21 cellular contexts compared by ENCODE assay signal in genomic region chr15:41633609-41634008, GRCh38. TPM values are rescaled to one million over a fixed set of nuclear protein-coding genes. Genes with fewer than 3 reads are reported as not detected.
DNase-seq lines count a peak whose midpoint lies in the region; ATAC-seq and TF ChIP-seq lines count a peak whose summit lies in the region.
"Had no signal": no experiment of that assay in that cellular context is flagged by ENCODE, and none has a peak within 500 bp of the region (broad histone marks: within the 10 kb centered on the region; RNA-seq: fewer than 3 reads in every experiment).

No MANE protein-coding gene starts in this region.

- H3K9me3 ChIP-seq in Loucy (ENCODE audit: insufficient read depth, low read depth, low read length) (no peaks in the 10 kb centered on the region), SU-DHL-6 (ENCODE audit: insufficient read depth, low read length) (no peaks in the 10 kb centered on the region)
- H3K9me3 ChIP-seq: BE2C, HAP-1 had no signal

- no peak overlapping the region for H3K4me3 Mint-ChIP-seq in chondrocyte (ENCODE audit: unreplicated experiment)
- H3K4me3 Mint-ChIP-seq: CD8-positive, alpha-beta T cell had no signal

- no peak overlapping the region for H3K27ac ChIP-seq in SU-DHL-6 (ENCODE audit: low read depth, low read length)
- H3K27ac ChIP-seq: HL-60 had no signal

- TF ChIP-seq CTCF in Loucy (conservative IDR thresholded peaks at IDR 0.05; ENCODE audit: low read length), result no peak
- TF ChIP-seq CTCF in SU-DHL-6 (IDR thresholded peaks at IDR 0.05; ENCODE audit: insufficient read depth, low read length, poor library complexity, severe bottlenecking), result no peak
- TF ChIP-seq CTCF in chondrocyte (IDR thresholded peaks at IDR 0.05), result no peak

- no peaks in the 10 kb centered on the region for H3K36me3 Mint-ChIP-seq in chondrocyte (ENCODE audit: low read depth)
- H3K36me3 Mint-ChIP-seq: CD8-positive, alpha-beta T cell; IgD-negative memory B cell had no signal

- H3K27me3 ChIP-seq in Loucy (ENCODE audit: insufficient read depth, low read length, poor library complexity, severe bottlenecking), result no peaks in the 10 kb centered on the region
- H3K27me3 ChIP-seq in SU-DHL-6 (ENCODE audit: low read length), result no peaks in the 10 kb centered on the region
- H3K27me3 ChIP-seq: BE2C had no signal

- ATAC-seq in GM18858 (IDR thresholded peaks at IDR 0.05; ENCODE audit: unreplicated experiment) (no peak), SK-N-SH treated with all-trans-retinoic acid at 6 μM for 48 hours (no peak)
- ATAC-seq: CD8-positive, alpha-beta T cell had no signal

- peaks cover 44% of the 10 kb centered on the region for H3K4me1 ChIP-seq in Loucy (ENCODE audit: insufficient read depth, low read length, poor library complexity, severe bottlenecking)

- no peaks in the 10 kb centered on the region for H3K9me3 Mint-ChIP-seq in chondrocyte (ENCODE audit: low read depth)
- H3K9me3 Mint-ChIP-seq: CD8-positive, alpha-beta T cell; IgD-negative memory B cell had no signal

- peaks cover 94% of the 10 kb centered on the region for H3K79me2 ChIP-seq in Loucy (ENCODE audit: insufficient read depth, low read length)
- no peaks in the 10 kb centered on the region for H3K79me2 ChIP-seq in SU-DHL-6 (ENCODE audit: insufficient read depth, low read length)

- DNase-seq in CD1c-positive myeloid dendritic cell (ENCODE audit: extremely low spot score) (peak; percentile 33), chondrocyte (ENCODE audit: low spot score) (no peak), COLO829 (ENCODE audit: low spot score) (no peak), SKM-1 (lab: John Stamatoyannopoulos, UW; ENCODE audit: unreplicated experiment) (no peak)
- DNase-seq: BE2C; CD8-positive, alpha-beta T cell; DMS79; NCI-H1417 treated with DMSO at 0.1 percent for 48 hours; NCI-H1930; NCI-H2171 treated with DMSO at 0.1 percent for 48 hours; NCI-H446 treated with DMSO at 0.1 percent for 48 hours; RPMI8226; SIG-M5; T-helper 9 cell had no signal

- H3F3A ChIP-seq in Loucy (ENCODE audit: low read depth) (no peaks in the 10 kb centered on the region), SU-DHL-6 (ENCODE audit: insufficient read depth) (no peaks in the 10 kb centered on the region)

- H4K20me1 ChIP-seq in Loucy (ENCODE audit: insufficient read depth, low read length, poor library complexity, severe bottlenecking) (peaks cover 16% of the 10 kb centered on the region), SU-DHL-6 (ENCODE audit: low read depth, low read length) (no peaks in the 10 kb centered on the region)

- H3K9ac ChIP-seq in Loucy (ENCODE audit: low read depth, low read length, poor library complexity, severe bottlenecking), result no peak overlapping the region
- H3K9ac ChIP-seq in SU-DHL-6 (ENCODE audit: low read length), result no peak overlapping the region

- H3K9me2 ChIP-seq in Loucy (replicated peaks; ENCODE audit: low read depth, low read length) (no peaks in the 10 kb centered on the region), SU-DHL-6 (replicated peaks; ENCODE audit: insufficient read depth, low read length) (no peaks in the 10 kb centered on the region)

- H3K36me3 ChIP-seq in Loucy (ENCODE audit: insufficient read depth, low read length), result no peaks in the 10 kb centered on the region
- no peaks in the 10 kb centered on the region for H3K36me3 ChIP-seq in SU-DHL-6 (ENCODE audit: low read length)
- H3K36me3 ChIP-seq: BE2C, HAP-1 had no signal

- peak overlapping the region; percentile 42 for H3K27ac Mint-ChIP-seq in chondrocyte (ENCODE audit: unreplicated experiment)
- H3K27ac Mint-ChIP-seq: CD8-positive, alpha-beta T cell; IgD-negative memory B cell had no signal

- H3K27me3 Mint-ChIP-seq in chondrocyte (ENCODE audit: low read depth), result no peaks in the 10 kb centered on the region
- H3K27me3 Mint-ChIP-seq: IgD-negative memory B cell had no signal

- H2AFZ ChIP-seq in Loucy (ENCODE audit: low read length) (no peak overlapping the region), SU-DHL-6 (ENCODE audit: low read depth, low read length, severe bottlenecking) (peak overlapping the region; percentile 93)

- H3K4me2 ChIP-seq in Loucy (ENCODE audit: low read depth, low read length, poor library complexity, severe bottlenecking), result peak overlapping the region; percentile 40
- H3K4me2 ChIP-seq in SU-DHL-6 (ENCODE audit: low read depth, low read length, poor library complexity, severe bottlenecking), result no peak overlapping the region

- peaks cover 8% of the 10 kb centered on the region for H3K4me1 Mint-ChIP-seq in chondrocyte (ENCODE audit: low read depth)

- no peak overlapping the region for H3K4me3 ChIP-seq in Loucy (ENCODE audit: low read length, poor library complexity, severe bottlenecking)
- no peak overlapping the region for H3K4me3 ChIP-seq in SU-DHL-6 (ENCODE audit: insufficient read depth, low read length, poor library complexity, severe bottlenecking)
- H3K4me3 ChIP-seq: HAP-1 had no signal

TF ChIP-seq in SK-N-SH treated with all-trans-retinoic acid at 6 μM for 48 hours, 23 proteins besides CTCF, POLR2A, EP300 and RAD21:
- TF ChIP-seq OSR1 (CRISPR knock-in tag; IDR thresholded peaks at IDR 0.05) (no peak), PPARA (CRISPR knock-in tag; IDR thresholded peaks at IDR 0.05; ENCODE audit: borderline replicate concordance) (no peak), ZNF565 (CRISPR knock-in tag; conservative IDR thresholded peaks at IDR 0.05; ENCODE audit: low read depth) (no peak), ZFP3 (CRISPR knock-in tag; IDR thresholded peaks at IDR 0.05) (no peak)
- TF ChIP-seq, protein P1, sequence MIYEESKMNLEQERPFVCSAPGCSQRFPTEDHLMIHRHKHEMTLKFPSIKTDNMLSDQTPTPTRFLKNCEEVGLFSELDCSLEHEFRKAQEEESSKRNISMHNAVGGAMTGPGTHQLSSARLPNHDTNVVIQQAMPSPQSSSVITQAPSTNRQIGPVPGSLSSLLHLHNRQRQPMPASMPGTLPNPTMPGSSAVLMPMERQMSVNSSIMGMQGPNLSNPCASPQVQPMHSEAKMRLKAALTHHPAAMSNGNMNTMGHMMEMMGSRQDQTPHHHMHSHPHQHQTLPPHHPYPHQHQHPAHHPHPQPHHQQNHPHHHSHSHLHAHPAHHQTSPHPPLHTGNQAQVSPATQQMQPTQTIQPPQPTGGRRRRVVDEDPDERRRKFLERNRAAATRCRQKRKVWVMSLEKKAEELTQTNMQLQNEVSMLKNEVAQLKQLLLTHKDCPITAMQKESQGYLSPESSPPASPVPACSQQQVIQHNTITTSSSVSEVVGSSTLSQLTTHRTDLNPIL (CRISPR knock-in tag; IDR thresholded peaks at IDR 0.05; ENCODE audit: low read depth), result no peak
- TF ChIP-seq, protein P2, sequence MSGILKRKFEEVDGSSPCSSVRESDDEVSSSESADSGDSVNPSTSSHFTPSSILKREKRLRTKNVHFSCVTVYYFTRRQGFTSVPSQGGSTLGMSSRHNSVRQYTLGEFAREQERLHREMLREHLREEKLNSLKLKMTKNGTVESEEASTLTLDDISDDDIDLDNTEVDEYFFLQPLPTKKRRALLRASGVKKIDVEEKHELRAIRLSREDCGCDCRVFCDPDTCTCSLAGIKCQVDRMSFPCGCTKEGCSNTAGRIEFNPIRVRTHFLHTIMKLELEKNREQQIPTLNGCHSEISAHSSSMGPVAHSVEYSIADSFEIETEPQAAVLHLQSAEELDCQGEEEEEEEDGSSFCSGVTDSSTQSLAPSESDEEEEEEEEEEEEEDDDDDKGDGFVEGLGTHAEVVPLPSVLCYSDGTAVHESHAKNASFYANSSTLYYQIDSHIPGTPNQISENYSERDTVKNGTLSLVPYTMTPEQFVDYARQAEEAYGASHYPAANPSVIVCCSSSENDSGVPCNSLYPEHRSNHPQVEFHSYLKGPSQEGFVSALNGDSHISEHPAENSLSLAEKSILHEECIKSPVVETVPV (CRISPR knock-in tag; IDR thresholded peaks at IDR 0.05), result no peak

RNA-seq across cellular contexts. Expression of gene MGA, which starts 26.6 kb away (rescaled TPM):
- 38.0 to 39.4 TPM (median 38.3 TPM) in 3 replicates for total RNA-seq in chondrocyte
